8 cellular contexts compared by ENCODE assay signal in genomic region chr18:79378416-79379250, GRCh38.
DNase-seq lines count a peak whose midpoint lies in the region; ATAC-seq lines count a peak whose summit lies in the region.

No MANE protein-coding gene starts in this region.

- H3K4me1 Mint-ChIP-seq in central memory CD8-positive, alpha-beta T cell, result peaks cover 6% of the 10 kb centered on the region

- peak; percentile 54 for DNase-seq in COLO668 (lab: John Stamatoyannopoulos, UW; ENCODE audit: unreplicated experiment)
- peak; percentile 78 for DNase-seq in KBM-7
- peak; percentile 68 to 79 for DNase-seq in activated CD4-positive, alpha-beta T cell treated with anti-CD3 and anti-CD28 coated beads for 24 hours (ENCODE audit: low read depth in 2 of 2)
- peak; percentile 72 to 75 for DNase-seq in central memory CD8-positive, alpha-beta T cell (ENCODE audit: low spot score in 2 of 2)
- peak; percentile 70 for DNase-seq in kidney glomerular epithelial cell (lab: John Stamatoyannopoulos, UW)
- peak; percentile 82 for DNase-seq in stimulated activated CD4-positive, alpha-beta T cell treated with anti-CD3 and anti-CD28 coated beads, Interleukin-1b, Interleukin-23, amount 100 ng/mL, for 48 hours
- DNase-seq in NCI-H1930 (lab: John Stamatoyannopoulos, UW), result no peak

- H3K27me3 Mint-ChIP-seq in central memory CD8-positive, alpha-beta T cell, result no peaks in the 10 kb centered on the region

- peak overlapping the region; percentile 53 for H3K27ac Mint-ChIP-seq in central memory CD8-positive, alpha-beta T cell (ENCODE audit: low read depth)

- no peaks in the 10 kb centered on the region for H3K9me3 Mint-ChIP-seq in central memory CD8-positive, alpha-beta T cell

- in situ Hi-C loops in KBM-7 (cut with MboI; ENCODE audit: low pct_unique_long_range_greater_than_20kb, low sequenced_read_pairs), result loop anchor here (25.0 kb wide), 1 partner anchor 259 kb away; no protein-coding TSS in a partner anchor

- peak; percentile 62 for ATAC-seq in GM21515 (IDR thresholded peaks at IDR 0.05; ENCODE audit: unreplicated experiment)
- peak; percentile 82 for ATAC-seq in central memory CD8-positive, alpha-beta T cell (replicated peaks; ENCODE audit: extremely low read depth, poor library complexity, severe bottlenecking)

- no peak overlapping the region for H3K4me3 Mint-ChIP-seq in central memory CD8-positive, alpha-beta T cell

- peaks cover 13% of the 10 kb centered on the region for H3K36me3 Mint-ChIP-seq in central memory CD8-positive, alpha-beta T cell (ENCODE audit: insufficient read depth)

Comparison
In these comparisons a context has a peak if more than half of its experiments do, and no peak if none do; other contexts are left out.
1. DNase-seq: peak in COLO668 (single experiment), KBM-7 (single experiment), activated CD4-positive, alpha-beta T cell treated with anti-CD3 and anti-CD28 coated beads for 24 hours (2 of 2), central memory CD8-positive, alpha-beta T cell (2 of 2), kidney glomerular epithelial cell (single experiment) and stimulated activated CD4-positive, alpha-beta T cell treated with anti-CD3 and anti-CD28 coated beads, Interleukin-1b, Interleukin-23, amount 100 ng/mL, for 48 hours (single experiment); none in NCI-H1930 (0 of 2).